In genomic region chr3:155029941-155030340, GRCh38 we compare ENCODE assay signal across 22 cellular contexts. TPM values are rescaled to one million over a fixed set of nuclear protein-coding genes. Genes with fewer than 3 reads are reported as not detected.
"Had no signal": no experiment of that assay in that cellular context is flagged by ENCODE, and none has a peak within 500 bp of the region (broad histone marks: within the 10 kb centered on the region; RNA-seq: fewer than 3 reads in every experiment).

No MANE protein-coding gene starts in this region.

- H3K4me3 Mint-ChIP-seq: T-cell; T-helper 1 cell treated with Interleukin-12 subunit alpha and Interleukin-12 subunit beta and Interleukin-4 antibody, amounts not matched to agents 30 μg/mL and 1 μg/mL, for 36 hours had no signal

- H3K4me1 Mint-ChIP-seq: T-cell had no signal

- H3K27ac ChIP-seq: RWPE1 had no signal

- DNase-seq: KBM-7, MV-4-11, NCI-H1092, NCI-H1105 treated with DMSO at 0.1 percent for 48 hours, NCI-H1417 treated with DMSO at 0.1 percent for 48 hours, NCI-H146, NCI-H1694 treated with DMSO at 0.1 percent for 48 hours, NCI-H1930, NCI-H2081, NCI-H2107, NCI-H2227 treated with DMSO at 0.1 percent for 48 hours, NCI-H524 treated with DMSO at 0.1 percent for 48 hours, NCI-H69, NCI-H774, PC-3, SHP77, SW 1271, T-cell had no signal

- H3K36me3 Mint-ChIP-seq: T-cell had no signal

- ATAC-seq: Panc1, PC-3, T-cell had no signal

- H3K27ac Mint-ChIP-seq: T-cell; T-helper 1 cell treated with Interleukin-12 subunit alpha and Interleukin-12 subunit beta and Interleukin-4 antibody, amounts not matched to agents 30 μg/mL and 1 μg/mL, for 36 hours had no signal

- H3K27me3 Mint-ChIP-seq: T-cell had no signal

RNA-seq across cellular contexts. Expression of gene MME, which starts 50.2 kb away (rescaled TPM):
- total RNA-seq: NCI-H460 had no signal
